Comparison of ENCODE assay signal across 12 cellular contexts in genomic region chr12:49647827-49648721, GRCh38. TPM values are rescaled to one million over a fixed set of nuclear protein-coding genes. Genes with fewer than 3 reads are reported as not detected.
DNase-seq lines count a peak whose midpoint lies in the region; ATAC-seq and TF ChIP-seq lines count a peak whose summit lies in the region.
"Had no signal": no experiment of that assay in that cellular context is flagged by ENCODE, and none has a peak within 500 bp of the region (broad histone marks: within the 10 kb centered on the region; RNA-seq: fewer than 3 reads in every experiment).

No MANE protein-coding gene starts in this region.

- no peak overlapping the region for H3K4me3 Mint-ChIP-seq in T-helper 1 cell treated with Interleukin-12 subunit alpha and Interleukin-12 subunit beta and Interleukin-4 antibody, amounts not matched to agents 30 μg/mL and 1 μg/mL, for 36 hours
- H3K4me3 Mint-ChIP-seq in WTC11 = no peak overlapping the region
- H3K4me3 Mint-ChIP-seq in stimulated activated memory B cell treated with anti-CD40 and anti-IgM and Interleukin-4, amounts not matched to agents 10 μg/mL and 1 μg/mL and 100 μg/mL, for 72 hours = no peak overlapping the region

- no peaks in the 10 kb centered on the region for H3K27me3 Mint-ChIP-seq in T-helper 1 cell treated with Interleukin-12 subunit alpha and Interleukin-12 subunit beta and Interleukin-4 antibody, amounts not matched to agents 30 μg/mL and 1 μg/mL, for 36 hours (ENCODE audit: low read depth)
- no peaks in the 10 kb centered on the region for H3K27me3 Mint-ChIP-seq in WTC11 (ENCODE audit: low read depth)
- H3K27me3 Mint-ChIP-seq in stimulated activated memory B cell treated with anti-CD40 and anti-IgM and Interleukin-4, amounts not matched to agents 10 μg/mL and 1 μg/mL and 100 μg/mL, for 72 hours = no peaks in the 10 kb centered on the region

- no peaks in the 10 kb centered on the region for H3K36me3 ChIP-seq in testis (ENCODE audit: low read depth, missing control alignments)

- H3K9me3 Mint-ChIP-seq in T-helper 1 cell treated with Interleukin-12 subunit alpha and Interleukin-12 subunit beta and Interleukin-4 antibody, amounts not matched to agents 30 μg/mL and 1 μg/mL, for 36 hours = no peaks in the 10 kb centered on the region
- H3K9me3 Mint-ChIP-seq in WTC11 = no peaks in the 10 kb centered on the region
- H3K9me3 Mint-ChIP-seq in stimulated activated memory B cell treated with anti-CD40 and anti-IgM and Interleukin-4, amounts not matched to agents 10 μg/mL and 1 μg/mL and 100 μg/mL, for 72 hours = no peaks in the 10 kb centered on the region

- no peak for DNase-seq in T-helper 1 cell
- no peak for DNase-seq in WTC11 (ENCODE audit: low spot score)
- no peak for DNase-seq in testis
- DNase-seq: foreskin keratinocyte; NCI-H1048; NCI-H69; stimulated activated CD8-positive, alpha-beta memory T cell treated with anti-CD3 and anti-CD28 coated beads, Interleukin-4, amount 100 ng/mL, for 48 hours had no signal

- H3K27ac Mint-ChIP-seq in T-helper 1 cell treated with Interleukin-12 subunit alpha and Interleukin-12 subunit beta and Interleukin-4 antibody, amounts not matched to agents 30 μg/mL and 1 μg/mL, for 36 hours = peak overlapping the region; percentile 61
- peak overlapping the region; percentile 60 for H3K27ac Mint-ChIP-seq in WTC11
- H3K27ac Mint-ChIP-seq in stimulated activated memory B cell treated with anti-CD40 and anti-IgM and Interleukin-4, amounts not matched to agents 10 μg/mL and 1 μg/mL and 100 μg/mL, for 72 hours = peak overlapping the region; percentile 44

- CTCF ChIA-PET in WTC11 (lab: Charles Lee) = interaction anchor here (0.7 to 2.8 kb wide), 13 partner anchors 11 to 217 kb away, joined by 3 to 16 read pairs (median 4); partner anchors contain the start of gene TMBIM6

- no peaks in the 10 kb centered on the region for H3K27me3 ChIP-seq in layer of hippocampus (ENCODE audit: control insufficient read depth, insufficient read depth, low read length)
- no peaks in the 10 kb centered on the region for H3K27me3 ChIP-seq in testis
- H3K27me3 ChIP-seq: foreskin keratinocyte had no signal

- H3K4me3 ChIP-seq in testis = no peak overlapping the region

- H3K27ac ChIP-seq in layer of hippocampus (ENCODE audit: low read depth, low read length) (peak overlapping the region; percentile 27), testis (peak overlapping the region in 1 of 2 donors; percentile 53)
- H3K27ac ChIP-seq: foreskin keratinocyte had no signal

- POLR2A ChIA-PET in WTC11 (lab: Charles Lee) = interaction anchor here (0.6 to 1.4 kb wide), 5 partner anchors 8 to 82 kb away, joined by 3 to 4 read pairs (median 4); partner anchors contain the start of gene FMNL3

- peaks cover 15% of the 10 kb centered on the region for H3K4me1 ChIP-seq in testis

- no peak for TF ChIP-seq POLR2A in GM18505 (IDR thresholded peaks at IDR 0.05; ENCODE audit: borderline replicate concordance, extremely low read depth, insufficient read depth, insufficient read length)
- TF ChIP-seq POLR2A in testis (IDR thresholded peaks at IDR 0.05) = no peak

- no peak for TF ChIP-seq CTCF in WTC11 (IDR thresholded peaks at IDR 0.05)
- no peak for TF ChIP-seq CTCF in testis (IDR thresholded peaks at IDR 0.05)

- peaks cover 28% of the 10 kb centered on the region for H3K4me1 Mint-ChIP-seq in T-helper 1 cell treated with Interleukin-12 subunit alpha and Interleukin-12 subunit beta and Interleukin-4 antibody, amounts not matched to agents 30 μg/mL and 1 μg/mL, for 36 hours (ENCODE audit: low read depth)
- peaks cover 13% of the 10 kb centered on the region for H3K4me1 Mint-ChIP-seq in WTC11
- H3K4me1 Mint-ChIP-seq in stimulated activated memory B cell treated with anti-CD40 and anti-IgM and Interleukin-4, amounts not matched to agents 10 μg/mL and 1 μg/mL and 100 μg/mL, for 72 hours = peaks cover 30% of the 10 kb centered on the region

- peaks cover 43% of the 10 kb centered on the region for H3K36me3 Mint-ChIP-seq in T-helper 1 cell treated with Interleukin-12 subunit alpha and Interleukin-12 subunit beta and Interleukin-4 antibody, amounts not matched to agents 30 μg/mL and 1 μg/mL, for 36 hours (ENCODE audit: low read depth)
- peaks cover 47% of the 10 kb centered on the region for H3K36me3 Mint-ChIP-seq in WTC11
- H3K36me3 Mint-ChIP-seq in stimulated activated memory B cell treated with anti-CD40 and anti-IgM and Interleukin-4, amounts not matched to agents 10 μg/mL and 1 μg/mL and 100 μg/mL, for 72 hours = peaks cover 75% of the 10 kb centered on the region

- WGBS in testis, 2 donors = 81 to 89% methylated on average over 14 to 15 of the region's 15 CpGs

- intact Hi-C loops in testis (cut with DNase I; ENCODE audit: low total_unique reads) = loop anchor here (2.0 kb wide), 1 partner anchor 59 kb away; the partner anchor contains the start of gene FMNL3

- no peaks in the 10 kb centered on the region for H3K9me3 ChIP-seq in testis

- no peak for ATAC-seq in WTC11
- ATAC-seq in stimulated activated memory B cell treated with anti-CD40 and anti-IgM and Interleukin-4, amounts not matched to agents 10 μg/mL and 1 μg/mL and 100 μg/mL, for 72 hours = no peak
- no peak for ATAC-seq in GM21723 (IDR thresholded peaks at IDR 0.05; ENCODE audit: unreplicated experiment)
- no peak for ATAC-seq in GM18505 (IDR thresholded peaks at IDR 0.05; ENCODE audit: unreplicated experiment)
- ATAC-seq: foreskin keratinocyte had no signal

TF ChIP-seq in WTC11, 78 proteins besides CTCF, POLR2A, EP300 and RAD21 (continues in another document):
- no peak for TF ChIP-seq RORB (CRISPR knock-in tag; IDR thresholded peaks at IDR 0.05)
- TF ChIP-seq HMGA2 (CRISPR knock-in tag; IDR thresholded peaks at IDR 0.05) = no peak
- no peak for TF ChIP-seq ATF1 (CRISPR knock-in tag; IDR thresholded peaks at IDR 0.05)
- TF ChIP-seq ZBTB43 (CRISPR knock-in tag; IDR thresholded peaks at IDR 0.05) = no peak
- no peak for TF ChIP-seq ESRRA (CRISPR knock-in tag; IDR thresholded peaks at IDR 0.05; ENCODE audit: borderline replicate concordance)
- no peak for TF ChIP-seq SP1 (CRISPR knock-in tag; conservative IDR thresholded peaks at IDR 0.05)
- no peak for TF ChIP-seq JUN (CRISPR knock-in tag; IDR thresholded peaks at IDR 0.05)
- no peak for TF ChIP-seq ZNF423 (CRISPR knock-in tag; IDR thresholded peaks at IDR 0.05)
- TF ChIP-seq ERG (CRISPR knock-in tag; IDR thresholded peaks at IDR 0.05) = no peak
- no peak for TF ChIP-seq CBFB (CRISPR knock-in tag; IDR thresholded peaks at IDR 0.05; ENCODE audit: low read depth)
- no peak for TF ChIP-seq CREM (CRISPR knock-in tag; IDR thresholded peaks at IDR 0.05)
- TF ChIP-seq GRHL2 (CRISPR knock-in tag; IDR thresholded peaks at IDR 0.05; ENCODE audit: insufficient replicate concordance, severe bottlenecking) = no peak
- no peak for TF ChIP-seq NR3C1 (CRISPR knock-in tag; conservative IDR thresholded peaks at IDR 0.05; ENCODE audit: low read depth)
- no peak for TF ChIP-seq SMAD4 (CRISPR knock-in tag; IDR thresholded peaks at IDR 0.05)
- TF ChIP-seq AR (CRISPR knock-in tag; IDR thresholded peaks at IDR 0.05) = no peak

RNA-seq across cellular contexts. Expression of gene PRPF40B, which starts 24.7 kb away (rescaled TPM):
- total RNA-seq in WTC11 (2021) (38.0 to 46.0 TPM (median 40.5 TPM) in 3 replicates), testis (10 to 100 TPM; 49.2 to 66.7 TPM)
- 66.8 TPM for polyA plus RNA-seq in testis (ENCODE audit: insufficient read depth, low read depth, low replicate concordance)

RNA-seq across cellular contexts. Expression of gene FAM186B, which starts 42.6 kb away (rescaled TPM):
- total RNA-seq in WTC11 (2021) = 0.16 to 0.39 TPM (median 0.21 TPM) in 3 replicates
- total RNA-seq in testis = 10 to 100 TPM; 54.9 to 68.6 TPM
- 178 TPM for polyA plus RNA-seq in testis (ENCODE audit: insufficient read depth, low read depth, low replicate concordance)

RNA-seq across cellular contexts. Expression of gene FMNL3, which starts 59.1 kb away (rescaled TPM):
- total RNA-seq in WTC11 (2021) (15.2 to 19.3 TPM (median 15.6 TPM) in 3 replicates), testis (10 to 100 TPM; 40.5 to 73.5 TPM)
- 26.0 TPM for polyA plus RNA-seq in testis (ENCODE audit: insufficient read depth, low read depth, low replicate concordance)

Comparison
In these comparisons a context has a peak if more than half of its experiments do, and no peak if none do; other contexts are left out.
1. RNA of gene FAM186B, which starts 42.6 kb away (total RNA-seq): 54.9 to 68.6 TPM in testis; 0.16 to 0.39 TPM in WTC11; every median in the first group is over 10 times any median in the second.
2. Peak in every context shown above with its lines, with median percentiles within 50 percentile points of each other: H3K27ac Mint-ChIP-seq.